In the genomic region with DNA sequence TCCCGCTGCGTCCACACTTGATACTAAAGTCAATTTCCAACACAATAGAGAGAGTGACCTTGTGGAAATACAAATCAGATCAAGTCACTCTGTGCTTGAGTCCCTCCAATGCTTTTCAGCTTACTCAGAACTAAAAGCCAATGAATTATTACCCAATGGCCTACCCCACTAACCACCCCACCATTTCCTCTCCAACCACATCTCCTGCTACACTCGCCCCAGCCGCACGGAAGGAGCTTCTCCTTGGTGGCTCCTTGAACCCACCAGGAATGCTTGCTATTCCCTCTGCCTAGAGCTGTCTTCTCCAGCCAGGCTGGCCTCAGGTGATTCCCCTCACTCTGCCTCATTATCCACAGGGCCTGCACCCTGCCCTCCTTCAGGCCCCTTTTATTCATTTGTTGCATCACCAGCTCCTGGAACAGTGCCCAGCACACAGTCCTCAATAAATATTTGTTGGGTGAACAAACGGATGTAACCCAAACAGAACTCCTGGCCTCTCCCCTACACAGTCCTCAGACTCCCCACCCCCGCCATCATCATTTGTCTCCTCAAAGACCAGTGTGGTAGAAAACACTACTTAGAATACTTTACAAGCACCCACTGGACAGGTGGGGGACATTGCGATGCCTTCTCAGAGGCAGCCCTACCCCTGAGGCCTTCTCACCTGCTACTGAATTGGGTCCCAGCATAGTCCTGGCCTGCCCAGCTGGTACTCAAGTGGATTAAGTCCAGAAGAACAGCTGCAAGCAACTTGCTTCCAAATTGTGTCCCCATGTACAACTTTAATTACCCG, we compare ENCODE assay signal across 9 cellular contexts. TPM values are rescaled to one million over a fixed set of nuclear protein-coding genes. Genes with fewer than 3 reads are reported as not detected.
A peak's percentile ranks its signal among the peaks of the same experiment; 100 is the strongest.
DNase-seq lines count a peak whose midpoint lies in the region; ATAC-seq and TF ChIP-seq lines count a peak whose summit lies in the region.
"Had no signal": no experiment of that assay in that cellular context is flagged by ENCODE, and none has a peak within 500 bp of the region (broad histone marks: within the 10 kb centered on the region; RNA-seq: fewer than 3 reads in every experiment).

No MANE protein-coding gene starts in this region.

- in situ Hi-C loops in GM13976 (cut with MboI; ENCODE audit: low sequenced_read_pairs, unreplicated experiment): no loop called here

- H3K27ac Mint-ChIP-seq in activated CD8-positive, alpha-beta memory T cell treated with anti-CD3 and anti-CD28 coated beads, Interleukin-2, amount 10 ng/mL, durations not matched to agents 7 days and 5 days: no peak overlapping the region
- no peak overlapping the region for H3K27ac Mint-ChIP-seq in activated CD4-positive, alpha-beta memory T cell treated with anti-CD3 and anti-CD28 coated beads, Interleukin-2, amount 10 ng/mL, durations not matched to agents 7 days and 5 days
- H3K27ac Mint-ChIP-seq: dendritic cell treated with granulocyte-macrophage colony-stimulating factor and Interleukin-4, amounts not matched to agents 40 ng/mL and 50 ng/mL, for 4 days had no signal

- H3K4me3 ChIP-seq in PC-9 (peak overlapping the region; percentile 40; the same call in 1 of the 2 replicates), heart right ventricle (no peak overlapping the region)

- peaks cover 99% of the 10 kb centered on the region for H3K4me1 ChIP-seq in PC-9 (replicated peaks; ENCODE audit: insufficient read depth)
- H3K4me1 ChIP-seq in heart right ventricle: peaks cover 38 to 89% (median 69%) of the 10 kb centered on the region in 9 donors

- H3K9me3 Mint-ChIP-seq in activated CD8-positive, alpha-beta memory T cell treated with anti-CD3 and anti-CD28 coated beads, Interleukin-2, amount 10 ng/mL, durations not matched to agents 7 days and 5 days (ENCODE audit: low read depth): no peaks in the 10 kb centered on the region
- H3K9me3 Mint-ChIP-seq in activated CD4-positive, alpha-beta memory T cell treated with anti-CD3 and anti-CD28 coated beads, Interleukin-2, amount 10 ng/mL, durations not matched to agents 7 days and 5 days: no peaks in the 10 kb centered on the region
- H3K9me3 Mint-ChIP-seq: dendritic cell treated with granulocyte-macrophage colony-stimulating factor and Interleukin-4, amounts not matched to agents 40 ng/mL and 50 ng/mL, for 4 days had no signal

- TF ChIP-seq CTCF in PC-9 (conservative IDR thresholded peaks at IDR 0.05) (no peak), heart right ventricle (IDR thresholded peaks at IDR 0.05) (no peak), GM13976 (IDR thresholded peaks at IDR 0.05; ENCODE audit: borderline replicate concordance, control extremely low read depth, extremely low read depth, insufficient read depth, missing control alignments) (no peak)

- H3K36me3 Mint-ChIP-seq in activated CD8-positive, alpha-beta memory T cell treated with anti-CD3 and anti-CD28 coated beads, Interleukin-2, amount 10 ng/mL, durations not matched to agents 7 days and 5 days: no peaks in the 10 kb centered on the region
- H3K36me3 Mint-ChIP-seq in activated CD4-positive, alpha-beta memory T cell treated with anti-CD3 and anti-CD28 coated beads, Interleukin-2, amount 10 ng/mL, durations not matched to agents 7 days and 5 days (ENCODE audit: low read depth): no peaks in the 10 kb centered on the region

- CTCF ChIA-PET in activated CD8-positive, alpha-beta memory T cell treated with anti-CD3 and anti-CD28 coated beads, Interleukin-2, amount 10 ng/mL, durations not matched to agents 7 days and 5 days (lab: Charles Lee): interaction anchor here (1.1 to 6.1 kb wide), 3 partner anchors 12 to 357 kb away, joined by 3 to 36 read pairs (median 5); partner anchors contain the start of gene ABTB2
- CTCF ChIA-PET in PC-9 (lab: Charles Lee): interaction anchor here (0.7 to 1.9 kb wide), 3 partner anchors 38 to 179 kb away, joined by 4 to 10 read pairs (median 4); no protein-coding TSS in a partner anchor
- CTCF ChIA-PET in activated CD4-positive, alpha-beta memory T cell treated with anti-CD3 and anti-CD28 coated beads, Interleukin-2, amount 10 ng/mL, durations not matched to agents 7 days and 5 days (lab: Charles Lee): interaction anchor here (0.6 to 2.3 kb wide), 3 partner anchors 13 to 171 kb away, joined by 3 to 5 read pairs (median 3); partner anchors contain the start of gene ABTB2

- H3K27me3 Mint-ChIP-seq in activated CD8-positive, alpha-beta memory T cell treated with anti-CD3 and anti-CD28 coated beads, Interleukin-2, amount 10 ng/mL, durations not matched to agents 7 days and 5 days: peaks cover 18% of the 10 kb centered on the region
- H3K27me3 Mint-ChIP-seq in activated CD4-positive, alpha-beta memory T cell treated with anti-CD3 and anti-CD28 coated beads, Interleukin-2, amount 10 ng/mL, durations not matched to agents 7 days and 5 days: no peaks in the 10 kb centered on the region

- peaks cover 19% of the 10 kb centered on the region for H3K4me1 Mint-ChIP-seq in activated CD8-positive, alpha-beta memory T cell treated with anti-CD3 and anti-CD28 coated beads, Interleukin-2, amount 10 ng/mL, durations not matched to agents 7 days and 5 days
- H3K4me1 Mint-ChIP-seq in activated CD4-positive, alpha-beta memory T cell treated with anti-CD3 and anti-CD28 coated beads, Interleukin-2, amount 10 ng/mL, durations not matched to agents 7 days and 5 days: peaks cover 5% of the 10 kb centered on the region

- no peak overlapping the region for H3K4me3 Mint-ChIP-seq in activated CD8-positive, alpha-beta memory T cell treated with anti-CD3 and anti-CD28 coated beads, Interleukin-2, amount 10 ng/mL, durations not matched to agents 7 days and 5 days
- no peak overlapping the region for H3K4me3 Mint-ChIP-seq in activated CD4-positive, alpha-beta memory T cell treated with anti-CD3 and anti-CD28 coated beads, Interleukin-2, amount 10 ng/mL, durations not matched to agents 7 days and 5 days
- H3K4me3 Mint-ChIP-seq: dendritic cell treated with granulocyte-macrophage colony-stimulating factor and Interleukin-4, amounts not matched to agents 40 ng/mL and 50 ng/mL, for 4 days had no signal

- intact Hi-C loops in PC-9 (cut with micrococcal nuclease; ENCODE audit: unreplicated experiment) (loop anchor here (1.0 to 2.0 kb wide), 8 partner anchors 14 to 152 kb away; no protein-coding TSS in a partner anchor), heart right ventricle (cut with DNase I) (loop anchor here in 2 of 10 donors (2.0 to 10.0 kb wide), 3 partner anchors 16 to 88 kb away; no protein-coding TSS in a partner anchor)

- H3K27ac ChIP-seq in PC-9 (peak overlapping the region; percentile 91), heart right ventricle (peak overlapping the region; percentile 49 to 90 (median 76))

- H3F3A ChIP-seq in PC-9 (ENCODE audit: insufficient read depth, low read depth): peaks cover 62% of the 10 kb centered on the region

- BruUV-seq in PC-9 (replicated peaks; lab: Mats Ljungman, UMichigan): no TSS peak

- 77 to 80% methylated on average over 9 of the region's 9 CpGs for WGBS in heart right ventricle, 2 donors

- H3K9me3 ChIP-seq in PC-9 (ENCODE audit: insufficient read depth, low read depth) (no peaks in the 10 kb centered on the region), heart right ventricle (no peaks in the 10 kb centered on the region)

- no peaks in the 10 kb centered on the region for H4K20me1 ChIP-seq in PC-9 (ENCODE audit: insufficient read depth)

- H3K36me3 ChIP-seq in PC-9 (ENCODE audit: low read depth) (0 out of 2 replicates have a peak, but pooled peaks cover 7% of the 10 kb centered on the region), heart right ventricle (no peaks in the 10 kb centered on the region)

- no peak overlapping the region for H2AFZ ChIP-seq in PC-9

- H3K9me2 ChIP-seq in PC-9 (ENCODE audit: insufficient read depth): no peaks in the 10 kb centered on the region

- peak overlapping the region; percentile 76 for H3K4me2 ChIP-seq in PC-9

- H3K27me3 ChIP-seq in PC-9 (ENCODE audit: insufficient read depth, low read depth) (no peaks in the 10 kb centered on the region), heart right ventricle (no peaks in the 10 kb centered on the region)

- peaks cover 91% of the 10 kb centered on the region for H3K79me2 ChIP-seq in PC-9 (ENCODE audit: low read depth)

- ATAC-seq in activated CD8-positive, alpha-beta memory T cell treated with anti-CD3 and anti-CD28 coated beads, Interleukin-2, amount 10 ng/mL, durations not matched to agents 7 days and 5 days: peak; percentile 20
- ATAC-seq in heart right ventricle (peak in 5 of 8 donors; percentile 3 to 25 (median 21)), HG02642 (IDR thresholded peaks at IDR 0.05; ENCODE audit: poor library complexity, unreplicated experiment) (no peak)

- POLR2A ChIA-PET in PC-9 (lab: Charles Lee; ENCODE audit: unreplicated experiment): interaction anchor here (0.5 to 1.1 kb wide), 12 partner anchors 11 to 737 kb away, joined by 3 to 21 read pairs (median 5); partner anchors contain the start of gene ABTB2
- POLR2A ChIA-PET in activated CD4-positive, alpha-beta memory T cell treated with anti-CD3 and anti-CD28 coated beads, Interleukin-2, amount 10 ng/mL, durations not matched to agents 7 days and 5 days (lab: Charles Lee): interaction anchor here (1.1 kb wide), 1 partner anchor 11 kb away, joined by 3 read pairs; no protein-coding TSS in a partner anchor

- DNase-seq in activated CD8-positive, alpha-beta memory T cell treated with anti-CD3 and anti-CD28 coated beads, Interleukin-2, amount 10 ng/mL, durations not matched to agents 7 days and 5 days: peak; percentile 49
- DNase-seq in activated CD8-positive, alpha-beta memory T cell treated with anti-CD3 and anti-CD28 coated beads for 24 hours: no peak
- peak; percentile 90 to 99 for DNase-seq in PC-9
- DNase-seq in heart right ventricle: peak in 1 of 2 donors; percentile 26
- DNase-seq in activated CD4-positive, alpha-beta memory T cell treated with anti-CD3 and anti-CD28 coated beads, Interleukin-2, amount 10 ng/mL, durations not matched to agents 7 days and 5 days: no peak
- DNase-seq in activated effector memory CD4-positive, alpha-beta T cell treated with anti-CD3 and anti-CD28 coated beads, Interleukin-2, amount 50 U/mL, for 16 hours: no peak
- no peak for DNase-seq in GM13976 (ENCODE audit: low spot score)

RNA-seq across cellular contexts. Expression of gene ABTB2, which starts 12.6 kb away (rescaled TPM):
- 10 to 100 TPM in 1 of 2 experiments, 1 to 10 TPM in 1; 3.8 to 16.8 TPM for total RNA-seq in activated CD8-positive, alpha-beta memory T cell treated with anti-CD3 and anti-CD28 coated beads, Interleukin-2, amount 10 ng/mL, durations not matched to agents 7 days and 5 days
- total RNA-seq in PC-9 (2021): 12.7 and 12.9 TPM in 2 replicates
- total RNA-seq in heart right ventricle: 10 to 100 TPM in 9 of 10 donors, 1 to 10 TPM in 1; 7.3 to 19.1 (median 15.8) TPM
- 10 to 100 TPM in 1 of 2 donors, 1 to 10 TPM in 1; 2.5 to 11.0 TPM for polyA plus RNA-seq in heart right ventricle
- 1 to 10 TPM; 2.3 to 2.7 TPM for total RNA-seq in activated CD4-positive, alpha-beta memory T cell treated with anti-CD3 and anti-CD28 coated beads, Interleukin-2, amount 10 ng/mL, durations not matched to agents 7 days and 5 days

Comparison
In these comparisons a context has a peak if more than half of its experiments do, and no peak if none do; other contexts are left out.
1. DNase-seq: peak in activated CD8-positive, alpha-beta memory T cell treated with anti-CD3 and anti-CD28 coated beads, Interleukin-2, amount 10 ng/mL, durations not matched to agents 7 days and 5 days (single experiment) and PC-9 (2 of 2); none in activated CD8-positive, alpha-beta memory T cell treated with anti-CD3 and anti-CD28 coated beads for 24 hours (single experiment), activated CD4-positive, alpha-beta memory T cell treated with anti-CD3 and anti-CD28 coated beads, Interleukin-2, amount 10 ng/mL, durations not matched to agents 7 days and 5 days (single experiment), activated effector memory CD4-positive, alpha-beta T cell treated with anti-CD3 and anti-CD28 coated beads, Interleukin-2, amount 50 U/mL, for 16 hours (single experiment) and GM13976 (single experiment).